In the genomic region with DNA sequence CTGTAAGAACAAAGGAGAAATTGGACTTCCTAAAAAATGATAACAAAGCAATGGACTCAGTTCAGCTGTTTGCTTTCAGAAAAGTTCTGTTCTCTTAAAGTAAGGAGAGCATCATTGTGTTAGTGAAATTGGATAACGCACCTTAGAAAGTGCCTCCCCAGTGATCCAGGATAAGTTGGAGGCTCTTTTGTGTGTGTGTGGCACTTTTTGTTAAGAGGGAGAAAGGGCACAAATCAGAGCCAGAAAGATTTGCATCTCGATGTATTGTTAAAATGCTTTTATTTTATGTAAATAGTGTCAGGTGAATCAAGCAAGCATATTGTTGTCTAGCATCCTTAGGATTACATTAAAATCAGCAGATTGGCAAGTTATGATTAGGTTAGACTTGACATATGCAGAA, we compare ENCODE assay signal across 9 cellular contexts. TPM values are rescaled to one million over a fixed set of nuclear protein-coding genes. Genes with fewer than 3 reads are reported as not detected.
A peak's percentile ranks its signal among the peaks of the same experiment; 100 is the strongest.
DNase-seq lines count a peak whose midpoint lies in the region; FAIRE-seq and TF ChIP-seq lines count a peak whose summit lies in the region.
"Had no signal": no experiment of that assay in that cellular context is flagged by ENCODE, and none has a peak within 500 bp of the region (broad histone marks: within the 10 kb centered on the region; RNA-seq: fewer than 3 reads in every experiment).

No MANE protein-coding gene starts in this region.

- H3K4me3 ChIP-seq in GM06990 (replicated peaks; ENCODE audit: low read depth, low read length) (peak overlapping the region; percentile 93), MM.1S (ENCODE audit: low read length) (peak overlapping the region; percentile 93), endothelial cell of umbilical vein (replicated peaks in 1 of 3; ENCODE audit: insufficient read depth in 1 of 3, low read depth in 1 of 3, low read length in 3 of 3) (peak overlapping the region in 2 of 3 experiments; percentile 80 to 87), spleen (peak overlapping the region in 1 of 8 donors; percentile 78)

- DNase-seq in GM06990 (ENCODE audit: extremely low read depth, insufficient read length) (no peak), MM.1S (no peak), endothelial cell of umbilical vein (ENCODE audit: low read depth, low spot score) (no peak), progenitor cell of endocrine pancreas (ENCODE audit: low spot score, unreplicated experiment) (no peak), T-helper 9 cell (no peak), spleen (no peak), NCI-H1105 (lab: John Stamatoyannopoulos, UW) (no peak)
- DNase-seq: foreskin fibroblast had no signal

- FAIRE-seq in endothelial cell of umbilical vein (lab: Jason Lieb, UNC) = no peak
- FAIRE-seq: H54 had no signal

- H3K9ac ChIP-seq in MM.1S (ENCODE audit: low read length) = peak overlapping the region; percentile 96
- peak overlapping the region; percentile 88 for H3K9ac ChIP-seq in endothelial cell of umbilical vein (replicated peaks; ENCODE audit: extremely low read depth, insufficient read depth, low read length)

- TF ChIP-seq CTCF in GM06990 (IDR thresholded peaks at IDR 0.05; ENCODE audit: insufficient read depth, low read length, poor library complexity, severe bottlenecking) = no peak
- no peak for TF ChIP-seq CTCF in MM.1S (IDR thresholded peaks at IDR 0.05; ENCODE audit: low read length)
- no peak for TF ChIP-seq CTCF in endothelial cell of umbilical vein (IDR thresholded peaks at IDR 0.05; ENCODE audit: extremely low read depth in 1 of 2, insufficient read depth in 1 of 2, low read depth in 1 of 2, low read length in 2 of 2)
- TF ChIP-seq CTCF in progenitor cell of endocrine pancreas (IDR thresholded peaks at IDR 0.05; ENCODE audit: unreplicated experiment) = no peak
- TF ChIP-seq CTCF in spleen (IDR thresholded peaks at IDR 0.05 in 8 of 11, conservative IDR thresholded peaks at IDR 0.05 in 3 of 11) = no peak

- peaks cover 28% of the 10 kb centered on the region for H3K4me1 ChIP-seq in MM.1S (ENCODE audit: low read length)
- H3K4me1 ChIP-seq in endothelial cell of umbilical vein (ENCODE audit: control insufficient read depth, extremely low read depth, insufficient read depth, low read length) = peaks cover 14% of the 10 kb centered on the region
- peaks cover 12 to 49% (median 31%) of the 10 kb centered on the region in 6 donors for H3K4me1 ChIP-seq in spleen

- no peaks in the 10 kb centered on the region for H3K9me1 ChIP-seq in endothelial cell of umbilical vein (replicated peaks; ENCODE audit: control insufficient read depth, extremely low read depth, insufficient read depth, low read length)

- H3K4me1 Mint-ChIP-seq in progenitor cell of endocrine pancreas (ENCODE audit: low read depth) = peaks cover 35% of the 10 kb centered on the region

- H3K27me3 ChIP-seq in GM06990 (replicated peaks; ENCODE audit: control insufficient read depth, insufficient read depth, low read length) (no peaks in the 10 kb centered on the region), MM.1S (replicated peaks; ENCODE audit: insufficient read depth, low read length) (no peaks in the 10 kb centered on the region), endothelial cell of umbilical vein (ENCODE audit: control insufficient read depth in 2 of 2, insufficient read depth in 2 of 2, low read length in 2 of 2) (no peaks in the 10 kb centered on the region), spleen (replicated peaks in 1 of 7) (no peaks in the 10 kb centered on the region)

- H4K20me1 ChIP-seq in MM.1S (ENCODE audit: insufficient read depth, low read length) (no peaks in the 10 kb centered on the region), endothelial cell of umbilical vein (replicated peaks; ENCODE audit: control insufficient read depth, extremely low read depth, insufficient read depth, low read length) (no peaks in the 10 kb centered on the region)

- peak overlapping the region; percentile 82 for H3K4me2 ChIP-seq in MM.1S (ENCODE audit: low read depth, low read length)
- peak overlapping the region; percentile 93 for H3K4me2 ChIP-seq in endothelial cell of umbilical vein (ENCODE audit: insufficient read depth, low read length)

- H3F3A ChIP-seq in MM.1S (ENCODE audit: insufficient read depth, low read length) = peaks cover 12% of the 10 kb centered on the region

- CTCF ChIA-PET in endothelial cell of umbilical vein (lab: Charles Lee) = interaction anchor here (1.1 to 2.9 kb wide), 2 partner anchors 59 to 208 kb away, joined by 3 to 52 read pairs; no protein-coding TSS in a partner anchor

- H3K9me3 ChIP-seq in MM.1S (replicated peaks; ENCODE audit: insufficient read depth, low read length) (no peaks in the 10 kb centered on the region), endothelial cell of umbilical vein (replicated peaks; ENCODE audit: control insufficient read depth, insufficient read depth, low read length) (no peaks in the 10 kb centered on the region), spleen (no peaks in the 10 kb centered on the region)

- H3K27ac ChIP-seq in MM.1S (ENCODE audit: low read length) = peak overlapping the region; percentile 68; the same call in 1 of the 2 replicates
- H3K27ac ChIP-seq in endothelial cell of umbilical vein (ENCODE audit: insufficient read depth, low read depth, low read length) = no peak overlapping the region
- peak overlapping the region in 1 of 8 donors; percentile 91 for H3K27ac ChIP-seq in spleen

- no TSS peak for BruUV-seq in endothelial cell of umbilical vein (replicated peaks; lab: Mats Ljungman, UMichigan)

- H3K36me3 ChIP-seq in GM06990 (ENCODE audit: control insufficient read depth, insufficient read depth, low read length) = no peaks in the 10 kb centered on the region
- H3K36me3 ChIP-seq in MM.1S (replicated peaks; ENCODE audit: insufficient read depth, low read length) = no peaks in the 10 kb centered on the region; the same call in 1 of the 2 replicates
- H3K36me3 ChIP-seq in endothelial cell of umbilical vein (ENCODE audit: control insufficient read depth in 2 of 2, extremely low read depth in 1 of 2, insufficient read depth in 2 of 2, low read length in 2 of 2) = no peaks in the 10 kb centered on the region
- H3K36me3 ChIP-seq in spleen = no peaks in the 10 kb centered on the region

- H2AFZ ChIP-seq in MM.1S (ENCODE audit: low read length) = no peak overlapping the region
- H2AFZ ChIP-seq in endothelial cell of umbilical vein (ENCODE audit: low read depth, low read length) = no peak overlapping the region

- no peaks in the 10 kb centered on the region for H3K9me2 ChIP-seq in MM.1S (replicated peaks; ENCODE audit: insufficient read depth, low read length)

- peaks cover 10% of the 10 kb centered on the region for H3K36me3 Mint-ChIP-seq in progenitor cell of endocrine pancreas (ENCODE audit: insufficient read depth)

- WGBS in spleen, 5 donors = 80 to 96% (median 93%) methylated on average over 2 of the region's 2 CpGs

- H3K79me2 ChIP-seq in MM.1S (ENCODE audit: low read length) = peaks cover 70% of the 10 kb centered on the region
- H3K79me2 ChIP-seq in endothelial cell of umbilical vein (ENCODE audit: control insufficient read depth, insufficient read depth, low read length) = peaks cover 41% of the 10 kb centered on the region

- intact Hi-C loops in endothelial cell of umbilical vein (cut with micrococcal nuclease) = no loop called here
- intact Hi-C loops in spleen (cut with DNase I; ENCODE audit: low total_unique reads) = no loop called here

- POLR2A ChIA-PET in endothelial cell of umbilical vein (lab: Charles Lee) = no interaction called here

- peak overlapping the region; percentile 99 for H3K4me3 Mint-ChIP-seq in progenitor cell of endocrine pancreas (ENCODE audit: low read depth)

- dilution Hi-C loops in endothelial cell of umbilical vein (cut with MboI; ENCODE audit: extremely low pct_ligation_motif_present, low sequenced_read_pairs) = no loop called here

- H3K9me3 Mint-ChIP-seq in progenitor cell of endocrine pancreas (ENCODE audit: low read depth) = peaks cover 10% of the 10 kb centered on the region

- H3K27me3 Mint-ChIP-seq in progenitor cell of endocrine pancreas = no peaks in the 10 kb centered on the region

- H3K27ac Mint-ChIP-seq in progenitor cell of endocrine pancreas = peak overlapping the region; percentile 90

- TF ChIP-seq POLR2A in endothelial cell of umbilical vein (IDR thresholded peaks at IDR 0.05; ENCODE audit: low read depth, low read length) (no peak), spleen (IDR thresholded peaks at IDR 0.05) (no peak)

TF ChIP-seq in endothelial cell of umbilical vein, 7 proteins besides CTCF, POLR2A, EP300 and RAD21:
- TF ChIP-seq FOS (IDR thresholded peaks at IDR 0.05; ENCODE audit: borderline replicate concordance, insufficient read depth, low read length) (no peak), MYC (IDR thresholded peaks at IDR 0.05; ENCODE audit: low read depth, low read length) (no peak), EZH2 (IDR thresholded peaks at IDR 0.05; ENCODE audit: borderline replicate concordance, low read depth, low read length, severe bottlenecking) (no peak), POLR2AphosphoS5 (IDR thresholded peaks at IDR 0.05; ENCODE audit: insufficient read depth, low read depth, low read length) (no peak), JUN (IDR thresholded peaks at IDR 0.05; ENCODE audit: borderline replicate concordance, insufficient read depth, insufficient read length, low read depth) (no peak), GATA2 (IDR thresholded peaks at IDR 0.05; ENCODE audit: insufficient read depth, insufficient read length, low read depth, low read length) (no peak)
- TF ChIP-seq, protein P1, sequence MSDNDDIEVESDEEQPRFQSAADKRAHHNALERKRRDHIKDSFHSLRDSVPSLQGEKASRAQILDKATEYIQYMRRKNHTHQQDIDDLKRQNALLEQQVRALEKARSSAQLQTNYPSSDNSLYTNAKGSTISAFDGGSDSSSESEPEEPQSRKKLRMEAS (IDR thresholded peaks at IDR 0.05; ENCODE audit: insufficient read depth, insufficient read length) = no peak

RNA-seq across cellular contexts. Expression of a gene that starts 2.1 kb away (rescaled TPM):
- 58.4 and 60.0 TPM in 2 replicates for total RNA-seq in endothelial cell of umbilical vein
- polyA plus RNA-seq in endothelial cell of umbilical vein = 8.9 and 14.7 TPM in 2 replicates
- polyA plus RNA-seq in endothelial cell of umbilical vein (2011; cell fraction: cytosol; rRNA removed) = 13.4 and 15.9 TPM in 2 replicates
- 59.2 and 69.9 TPM in 2 replicates for polyA plus RNA-seq in endothelial cell of umbilical vein (2011; cell fraction: nucleus; rRNA removed)
- polyA plus RNA-seq in endothelial cell of umbilical vein (2012) = 37.1 and 44.9 TPM in 2 replicates
- polyA minus RNA-seq in endothelial cell of umbilical vein = 22.9 and 30.2 TPM in 2 replicates
- 3.7 TPM for polyA minus RNA-seq in endothelial cell of umbilical vein (2011; cell fraction: cytosol; rRNA and poly(A)+ RNA removed)
- 61.3 and 69.6 TPM in 2 replicates for polyA minus RNA-seq in endothelial cell of umbilical vein (2011; cell fraction: nucleus; rRNA and poly(A)+ RNA removed)
- total RNA-seq in progenitor cell of endocrine pancreas = 145 and 149 TPM in 2 replicates
- total RNA-seq in spleen = 10 to 100 TPM; 22.0 to 39.8 (median 26.9) TPM
- polyA plus RNA-seq in spleen = 1 to 10 TPM; 6.4 to 7.9 (median 6.8) TPM
